In genomic region chr1:33046234-33046633, GRCh38 we compare ENCODE assay signal across 7 cellular contexts. TPM values are rescaled to one million over a fixed set of nuclear protein-coding genes. Genes with fewer than 3 reads are reported as not detected.
DNase-seq lines count a peak whose midpoint lies in the region; ATAC-seq, FAIRE-seq and TF ChIP-seq lines count a peak whose summit lies in the region.
"Not testable (repeated sequence)": the region's sequence is repeated elsewhere in the genome, so short reads cannot be mapped to it uniquely, and the experiment has no call there.

No MANE protein-coding gene starts in this region.

- not testable (repeated sequence) for H3K4me3 ChIP-seq in CD8-positive, alpha-beta memory T cell (ENCODE audit: low read length); K562

- not testable (repeated sequence) for TF ChIP-seq RAD21 in K562 (CRISPR knock-in tag; conservative IDR thresholded peaks at IDR 0.05 in 1 of 2, IDR thresholded peaks at IDR 0.05 in 1 of 2)

- intact Hi-C loops in K562 (cut with micrococcal nuclease): not testable (repeated sequence)

- TF ChIP-seq EP300 in K562 (IDR thresholded peaks at IDR 0.05; ENCODE audit: low read length): not testable (repeated sequence)

- POLR2A ChIA-PET in CD8-positive, alpha-beta memory T cell (lab: Charles Lee): not testable (repeated sequence)
- POLR2A ChIA-PET in activated CD8-positive, alpha-beta T cell treated with anti-CD3 and anti-CD28 coated beads, Interleukin-2, amount 10 ng/mL, durations not matched to agents 7 days and 5 days (lab: Charles Lee): interaction anchor here (0.6 kb wide), 1 partner anchor 113 kb away, joined by 8 read pairs; no protein-coding TSS in a partner anchor
- POLR2A ChIA-PET in K562 (lab: Yijun Ruan, JAX): interaction anchor here (0.5 to 1.8 kb wide), 8 partner anchors 9 to 1972 kb away, joined by 3 to 9 read pairs (median 4); no protein-coding TSS in a partner anchor

- H3K4me1 ChIP-seq in CD8-positive, alpha-beta memory T cell (ENCODE audit: insufficient read depth, low read length): not testable (repeated sequence)
- H3K4me1 ChIP-seq in K562 (replicated peaks in 1 of 2; ENCODE audit: control insufficient read depth in 2 of 2, insufficient read depth in 2 of 2, low read length in 2 of 2): peaks cover 0 to 13% of the 10 kb centered on the region in 2 experiments; a peak in 3 of 5 replicates

- not testable (repeated sequence) for H3K36me3 Mint-ChIP-seq in CD8-positive, alpha-beta memory T cell; T-helper 1 cell treated with Interleukin-12 subunit alpha and Interleukin-12 subunit beta and Interleukin-4 antibody, amounts not matched to agents 30 μg/mL and 1 μg/mL, for 36 hours (ENCODE audit: low read depth); activated CD8-positive, alpha-beta T cell treated with anti-CD3 and anti-CD28 coated beads, Interleukin-2, amount 10 ng/mL, durations not matched to agents 7 days and 5 days (ENCODE audit: low read depth); activated naive CD4-positive, alpha-beta T cell treated with anti-CD3 and anti-CD28 coated beads, Interleukin-2, amount 50 U/mL, for 24 hours; effector memory CD8-positive, alpha-beta T cell (ENCODE audit: insufficient read depth); natural killer cell treated with Interleukin-12 subunit alpha and Interleukin-12 subunit beta and Interleukin-15 and Interleukin-18, amount 100 ng/mL, for 72 hours

- H3K36me3 ChIP-seq in CD8-positive, alpha-beta memory T cell (ENCODE audit: insufficient read depth, low read length); K562 (ENCODE audit: control insufficient read depth, insufficient read depth, low read length): not testable (repeated sequence)

- not testable (repeated sequence) for TF ChIP-seq POLR2A in K562 (conservative IDR thresholded peaks at IDR 0.05)

- not testable (repeated sequence) for H3K9me3 Mint-ChIP-seq in CD8-positive, alpha-beta memory T cell; T-helper 1 cell treated with Interleukin-12 subunit alpha and Interleukin-12 subunit beta and Interleukin-4 antibody, amounts not matched to agents 30 μg/mL and 1 μg/mL, for 36 hours; activated CD8-positive, alpha-beta T cell treated with anti-CD3 and anti-CD28 coated beads, Interleukin-2, amount 10 ng/mL, durations not matched to agents 7 days and 5 days (ENCODE audit: insufficient read depth); activated naive CD4-positive, alpha-beta T cell treated with anti-CD3 and anti-CD28 coated beads, Interleukin-2, amount 50 U/mL, for 24 hours; effector memory CD8-positive, alpha-beta T cell; natural killer cell treated with Interleukin-12 subunit alpha and Interleukin-12 subunit beta and Interleukin-15 and Interleukin-18, amount 100 ng/mL, for 72 hours

- BruUV-seq in K562 (replicated peaks; lab: Mats Ljungman, UMichigan): not testable (repeated sequence)

- H3K27ac Mint-ChIP-seq in CD8-positive, alpha-beta memory T cell: peak overlapping the region; percentile 17 to 93 (median 82)
- H3K27ac Mint-ChIP-seq in T-helper 1 cell treated with Interleukin-12 subunit alpha and Interleukin-12 subunit beta and Interleukin-4 antibody, amounts not matched to agents 30 μg/mL and 1 μg/mL, for 36 hours: peak overlapping the region; percentile 33
- H3K27ac Mint-ChIP-seq in activated CD8-positive, alpha-beta T cell treated with anti-CD3 and anti-CD28 coated beads, Interleukin-2, amount 10 ng/mL, durations not matched to agents 7 days and 5 days: peak overlapping the region; percentile 39
- peak overlapping the region; percentile 10 for H3K27ac Mint-ChIP-seq in activated naive CD4-positive, alpha-beta T cell treated with anti-CD3 and anti-CD28 coated beads, Interleukin-2, amount 50 U/mL, for 24 hours
- peak overlapping the region; percentile 78 to 85 for H3K27ac Mint-ChIP-seq in effector memory CD8-positive, alpha-beta T cell
- H3K27ac Mint-ChIP-seq in natural killer cell treated with Interleukin-12 subunit alpha and Interleukin-12 subunit beta and Interleukin-15 and Interleukin-18, amount 100 ng/mL, for 72 hours: peak overlapping the region; percentile 88 to 95

- CTCF ChIA-PET in CD8-positive, alpha-beta memory T cell (lab: Charles Lee): interaction anchor here (0.6 to 0.7 kb wide), 2 partner anchors 9 to 114 kb away, joined by 3 to 4 read pairs; no protein-coding TSS in a partner anchor
- CTCF ChIA-PET in activated CD8-positive, alpha-beta T cell treated with anti-CD3 and anti-CD28 coated beads, Interleukin-2, amount 10 ng/mL, durations not matched to agents 7 days and 5 days (lab: Charles Lee): interaction anchor here (1.0 to 1.3 kb wide), 2 partner anchors 9 kb away, joined by 3 read pairs; no protein-coding TSS in a partner anchor
- CTCF ChIA-PET in K562 (lab: Yijun Ruan, JAX; ENCODE audit: low intra/inter-chr PET ratio): not testable (repeated sequence)

- 42% methylated on average over 3 of the region's 4 CpGs for WGBS in K562 (ENCODE audit: insufficient coverage, low coverage, missing lambda C conversion rate)

- TF ChIP-seq CTCF in K562 (IDR thresholded peaks at IDR 0.05 in 2 of 3, conservative IDR thresholded peaks at IDR 0.05 in 1 of 3; ENCODE audit: insufficient read depth in 2 of 3, low read depth in 1 of 3, low read length in 3 of 3): not testable (repeated sequence)

- H3K27ac ChIP-seq in CD8-positive, alpha-beta memory T cell (ENCODE audit: low read depth, low read length); K562 (ENCODE audit: extremely low read depth, low read depth, low read length): not testable (repeated sequence)

- H3K4me3 Mint-ChIP-seq in CD8-positive, alpha-beta memory T cell: peak overlapping the region in 3 of 7 donors; percentile 1 to 50 (median 6)
- H3K4me3 Mint-ChIP-seq in T-helper 1 cell treated with Interleukin-12 subunit alpha and Interleukin-12 subunit beta and Interleukin-4 antibody, amounts not matched to agents 30 μg/mL and 1 μg/mL, for 36 hours; activated CD8-positive, alpha-beta T cell treated with anti-CD3 and anti-CD28 coated beads, Interleukin-2, amount 10 ng/mL, durations not matched to agents 7 days and 5 days; activated naive CD4-positive, alpha-beta T cell treated with anti-CD3 and anti-CD28 coated beads, Interleukin-2, amount 50 U/mL, for 24 hours: not testable (repeated sequence)
- peak overlapping the region; percentile 24 to 28 for H3K4me3 Mint-ChIP-seq in effector memory CD8-positive, alpha-beta T cell
- peak overlapping the region; percentile 85 for H3K4me3 Mint-ChIP-seq in natural killer cell treated with Interleukin-12 subunit alpha and Interleukin-12 subunit beta and Interleukin-15 and Interleukin-18, amount 100 ng/mL, for 72 hours

- not testable (repeated sequence) for H3K27me3 Mint-ChIP-seq in CD8-positive, alpha-beta memory T cell; T-helper 1 cell treated with Interleukin-12 subunit alpha and Interleukin-12 subunit beta and Interleukin-4 antibody, amounts not matched to agents 30 μg/mL and 1 μg/mL, for 36 hours (ENCODE audit: low read depth); activated naive CD4-positive, alpha-beta T cell treated with anti-CD3 and anti-CD28 coated beads, Interleukin-2, amount 50 U/mL, for 24 hours; effector memory CD8-positive, alpha-beta T cell; natural killer cell treated with Interleukin-12 subunit alpha and Interleukin-12 subunit beta and Interleukin-15 and Interleukin-18, amount 100 ng/mL, for 72 hours
- H3K27me3 Mint-ChIP-seq in activated CD8-positive, alpha-beta T cell treated with anti-CD3 and anti-CD28 coated beads, Interleukin-2, amount 10 ng/mL, durations not matched to agents 7 days and 5 days (ENCODE audit: low read depth): peaks cover 15% of the 10 kb centered on the region

- H3K79me2 ChIP-seq in K562 (ENCODE audit: control insufficient read depth, insufficient read depth, low read length): not testable (repeated sequence)

- not testable (repeated sequence) for DNase-seq in CD8-positive, alpha-beta memory T cell; activated CD8-positive, alpha-beta T cell treated with anti-CD3 and anti-CD28 coated beads, Interleukin-2, amount 10 ng/mL, durations not matched to agents 7 days and 5 days; K562 (ENCODE audit: extremely low read depth in 1 of 4, low spot score in 3 of 4); effector memory CD8-positive, alpha-beta T cell; natural killer cell treated with Interleukin-12 subunit alpha and Interleukin-12 subunit beta and Interleukin-15 and Interleukin-18, amount 100 ng/mL, for 72 hours (ENCODE audit: low spot score)

- not testable (repeated sequence) for H3K9me1 ChIP-seq in K562 (ENCODE audit: control insufficient read depth, insufficient read depth, low read length)

- H3K9ac ChIP-seq in K562 (ENCODE audit: insufficient read depth in 1 of 2, low read depth in 2 of 2, low read length in 2 of 2): not testable (repeated sequence)

- not testable (repeated sequence) for H2AFZ ChIP-seq in K562 (ENCODE audit: low read depth, low read length)

- H3K4me1 Mint-ChIP-seq in CD8-positive, alpha-beta memory T cell: peaks cover 11 to 18% (median 16%) of the 10 kb centered on the region in 3 donors
- peaks cover 31% of the 10 kb centered on the region for H3K4me1 Mint-ChIP-seq in T-helper 1 cell treated with Interleukin-12 subunit alpha and Interleukin-12 subunit beta and Interleukin-4 antibody, amounts not matched to agents 30 μg/mL and 1 μg/mL, for 36 hours (ENCODE audit: low read depth)
- peaks cover 27% of the 10 kb centered on the region for H3K4me1 Mint-ChIP-seq in activated CD8-positive, alpha-beta T cell treated with anti-CD3 and anti-CD28 coated beads, Interleukin-2, amount 10 ng/mL, durations not matched to agents 7 days and 5 days (ENCODE audit: low read depth)
- not testable (repeated sequence) for H3K4me1 Mint-ChIP-seq in activated naive CD4-positive, alpha-beta T cell treated with anti-CD3 and anti-CD28 coated beads, Interleukin-2, amount 50 U/mL, for 24 hours
- H3K4me1 Mint-ChIP-seq in effector memory CD8-positive, alpha-beta T cell (ENCODE audit: low read depth in 2 of 2): peaks cover 10 to 12% of the 10 kb centered on the region in 2 donors
- peaks cover 62 to 71% of the 10 kb centered on the region in 2 donors for H3K4me1 Mint-ChIP-seq in natural killer cell treated with Interleukin-12 subunit alpha and Interleukin-12 subunit beta and Interleukin-15 and Interleukin-18, amount 100 ng/mL, for 72 hours (ENCODE audit: low read depth in 2 of 2)

- H3K9me3 ChIP-seq in CD8-positive, alpha-beta memory T cell (ENCODE audit: low read length); K562 (replicated peaks; ENCODE audit: control insufficient read depth, insufficient read depth, low read depth, low read length): not testable (repeated sequence)

- not testable (repeated sequence) for H3K4me2 ChIP-seq in K562 (ENCODE audit: insufficient read depth, low read length)

- not testable (repeated sequence) for ATAC-seq in activated CD8-positive, alpha-beta T cell treated with anti-CD3 and anti-CD28 coated beads, Interleukin-2, amount 10 ng/mL, durations not matched to agents 7 days and 5 days; K562; effector memory CD8-positive, alpha-beta T cell (replicated peaks)
- peak; percentile 34 to 51 for ATAC-seq in natural killer cell treated with Interleukin-12 subunit alpha and Interleukin-12 subunit beta and Interleukin-15 and Interleukin-18, amount 100 ng/mL, for 72 hours

- not testable (repeated sequence) for H3K27me3 ChIP-seq in CD8-positive, alpha-beta memory T cell (ENCODE audit: insufficient read depth, low read length, poor library complexity, severe bottlenecking); K562 (ENCODE audit: control insufficient read depth in 2 of 2, insufficient read depth in 2 of 2, low read length in 2 of 2)

- FAIRE-seq in K562 (lab: Jason Lieb, UNC): not testable (repeated sequence)

- not testable (repeated sequence) for H4K20me1 ChIP-seq in K562 (replicated peaks; ENCODE audit: control insufficient read depth, insufficient read depth, low read length)

- in situ Hi-C loops in K562 (cut with MboI): not testable (repeated sequence)

RNA-seq across cellular contexts. Expression of gene AK2, which starts 9.6 kb away (rescaled TPM):
- 100 to 1,000 TPM; 288 to 305 TPM for total RNA-seq in CD8-positive, alpha-beta memory T cell
- polyA plus RNA-seq in CD8-positive, alpha-beta memory T cell: 110 TPM
- total RNA-seq in activated CD8-positive, alpha-beta T cell treated with anti-CD3 and anti-CD28 coated beads, Interleukin-2, amount 10 ng/mL, durations not matched to agents 7 days and 5 days: 100 to 1,000 TPM; 206 to 215 TPM
- total RNA-seq in K562 (2011; cell fraction: chromatin; rRNA removed; ENCODE audit: low replicate concordance): 308 and 373 TPM in 2 replicates
- total RNA-seq in K562 (2011; cell fraction: nucleolus; rRNA removed): 190 and 213 TPM in 2 replicates
- 283 and 338 TPM in 2 replicates for total RNA-seq in K562 (2011; cell fraction: nucleoplasm; rRNA removed)
- total RNA-seq in K562 (2014; rRNA removed) (349 and 444 TPM in 2 replicates), K562 (2014; rRNA removed; fragmentation: Illumina TruSeq; extraction: Trizol) (456 and 483 TPM in 2 replicates), K562 (2015; rRNA removed; fragmentation: Illumina TruSeq; extraction: Trizol) (490 and 510 TPM in 2 replicates), K562 (2021) (509 and 517 TPM in 2 replicates)
- polyA plus RNA-seq in K562 (2011; rRNA removed) (447 and 549 TPM in 2 replicates), K562 (2014; fragmentation: Illumina TruSeq; extraction: Trizol) (802 and 1,050 TPM in 2 replicates), K562 (2014; fragmentation: Nextera tagmentation; extraction: Ambion mirVana) (100 to 1,000 TPM; 105 to 140 TPM), K562 (2014; rRNA removed) (512 and 577 TPM in 2 replicates)
- 383 and 522 TPM in 2 replicates for polyA plus RNA-seq in K562 (2011; cell fraction: cytosol; rRNA removed)
- polyA plus RNA-seq in K562 (2011; cell fraction: nucleus; rRNA removed): 310 and 377 TPM in 2 replicates
- polyA plus RNA-seq in K562 (2012): 354 and 451 TPM in 2 replicates
- polyA minus RNA-seq in K562 (2011; rRNA and poly(A)+ RNA removed): 247 and 258 TPM in 2 replicates
- polyA minus RNA-seq in K562 (2011; cell fraction: cytosol; rRNA and poly(A)+ RNA removed): 169 and 177 TPM in 2 replicates
- 101 and 183 TPM in 2 replicates for polyA minus RNA-seq in K562 (2011; cell fraction: nucleus; rRNA and poly(A)+ RNA removed)
- total RNA-seq in natural killer cell treated with Interleukin-12 subunit alpha and Interleukin-12 subunit beta and Interleukin-15 and Interleukin-18, amount 100 ng/mL, for 72 hours: 100 to 1,000 TPM; 379 to 475 TPM

RNA-seq across cellular contexts. Expression of gene AZIN2, which starts 34.7 kb away (rescaled TPM):
- total RNA-seq in CD8-positive, alpha-beta memory T cell: 1 to 10 TPM; 2.1 to 2.5 TPM
- 4.9 TPM for polyA plus RNA-seq in CD8-positive, alpha-beta memory T cell
- total RNA-seq in activated CD8-positive, alpha-beta T cell treated with anti-CD3 and anti-CD28 coated beads, Interleukin-2, amount 10 ng/mL, durations not matched to agents 7 days and 5 days: 10 to 100 TPM; 11.0 to 12.0 TPM
- total RNA-seq in K562 (2011; cell fraction: chromatin; rRNA removed; ENCODE audit: low replicate concordance): 3.5 and 3.7 TPM in 2 replicates
- total RNA-seq in K562 (2011; cell fraction: nucleolus; rRNA removed): 2.2 and 6.7 TPM in 2 replicates
- total RNA-seq in K562 (2011; cell fraction: nucleoplasm; rRNA removed): 1.5 and 3.9 TPM in 2 replicates
- total RNA-seq in K562 (2014; rRNA removed) (0.61 and 0.91 TPM in 2 replicates), K562 (2014; rRNA removed; fragmentation: Illumina TruSeq; extraction: Trizol) (0.18 and 0.57 TPM in 2 replicates), K562 (2015; rRNA removed; fragmentation: Illumina TruSeq; extraction: Trizol) (0.14 and 0.23 TPM in 2 replicates), K562 (2021) (0.36 and 0.42 TPM in 2 replicates)
- polyA plus RNA-seq in K562 (2011; rRNA removed) (0.41 and 0.68 TPM in 2 replicates), K562 (2014; fragmentation: Illumina TruSeq; extraction: Trizol) (0.06 and 0.82 TPM in 2 replicates), K562 (2014; fragmentation: Nextera tagmentation; extraction: Ambion mirVana) (not detected), K562 (2014; rRNA removed) (0.22 and 0.56 TPM in 2 replicates)
- polyA plus RNA-seq in K562 (2011; cell fraction: cytosol; rRNA removed): 0.41 and 0.57 TPM in 2 replicates
- polyA plus RNA-seq in K562 (2011; cell fraction: nucleus; rRNA removed): 1.8 and 1.9 TPM in 2 replicates
- 0.65 and 1.1 TPM in 2 replicates for polyA plus RNA-seq in K562 (2012)
- 0.39 and 0.77 TPM in 2 replicates for polyA minus RNA-seq in K562 (2011; rRNA and poly(A)+ RNA removed)
- polyA minus RNA-seq in K562 (2011; cell fraction: cytosol; rRNA and poly(A)+ RNA removed): not detected in 2 replicates
- 1.2 and 2.2 TPM in 2 replicates for polyA minus RNA-seq in K562 (2011; cell fraction: nucleus; rRNA and poly(A)+ RNA removed)
- total RNA-seq in natural killer cell treated with Interleukin-12 subunit alpha and Interleukin-12 subunit beta and Interleukin-15 and Interleukin-18, amount 100 ng/mL, for 72 hours: 1 to 10 TPM; 2.4 to 4.4 TPM

Comparison
In these comparisons a context has a peak if more than half of its experiments do, and no peak if none do; other contexts are left out.
1. H3K27ac Mint-ChIP-seq: peak in every context shown above with its lines; median percentile 92 in natural killer cell treated with Interleukin-12 subunit alpha and Interleukin-12 subunit beta and Interleukin-15 and Interleukin-18, amount 100 ng/mL, for 72 hours; 82 in CD8-positive, alpha-beta memory T cell; 82 in effector memory CD8-positive, alpha-beta T cell; 39 in activated CD8-positive, alpha-beta T cell treated with anti-CD3 and anti-CD28 coated beads, Interleukin-2, amount 10 ng/mL, durations not matched to agents 7 days and 5 days; 33 in T-helper 1 cell treated with Interleukin-12 subunit alpha and Interleukin-12 subunit beta and Interleukin-4 antibody, amounts not matched to agents 30 μg/mL and 1 μg/mL, for 36 hours; 10 in activated naive CD4-positive, alpha-beta T cell treated with anti-CD3 and anti-CD28 coated beads, Interleukin-2, amount 50 U/mL, for 24 hours.